21 cellular contexts compared by ENCODE assay signal in the genomic region with DNA sequence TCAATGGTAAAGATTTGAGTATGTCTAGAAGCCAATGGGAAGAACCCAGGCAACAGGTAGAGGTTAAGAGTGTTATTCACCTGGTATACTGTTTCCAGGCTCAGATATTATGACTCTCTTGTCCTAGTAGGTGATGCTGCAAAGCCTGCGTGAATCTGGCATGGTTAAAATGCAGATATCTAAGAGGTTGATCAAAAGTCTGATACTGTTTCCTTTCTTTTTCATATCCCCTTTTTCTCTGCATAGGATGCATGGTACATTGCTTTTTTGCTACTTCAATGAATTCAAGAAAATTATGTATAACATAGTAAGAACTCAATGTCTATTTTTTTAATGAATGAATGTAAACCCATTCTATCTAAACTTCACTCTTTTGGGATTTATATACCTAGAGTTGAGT.
"Had no signal": no experiment of that assay in that cellular context is flagged by ENCODE, and none has a peak within 500 bp of the region (broad histone marks: within the 10 kb centered on the region; RNA-seq: fewer than 3 reads in every experiment).

No MANE protein-coding gene starts in this region.

- H3K27ac Mint-ChIP-seq: dendritic cell treated with granulocyte-macrophage colony-stimulating factor and Interleukin-4, amounts not matched to agents 40 ng/mL and 50 ng/mL, for 4 days; effector memory CD8-positive, alpha-beta T cell; endodermal cell had no signal

- H3K27me3 Mint-ChIP-seq: dendritic cell treated with granulocyte-macrophage colony-stimulating factor and Interleukin-4, amounts not matched to agents 40 ng/mL and 50 ng/mL, for 4 days; effector memory CD8-positive, alpha-beta T cell had no signal

- DNase-seq: colonic mucosa; cortex of kidney; effector CD8-positive, alpha-beta T cell; effector memory CD8-positive, alpha-beta T cell; endodermal cell; erythroblast; esophagus squamous epithelium; foreskin fibroblast; foreskin melanocyte; gastrocnemius medialis; glutamatergic neuron; heart right ventricle; hippocampal formation; left cardiac atrium; left lung; left ventricle myocardium superior; lower lobe of right lung; mesendoderm; midbrain had no signal

- H3K4me1 Mint-ChIP-seq: endodermal cell had no signal

- ATAC-seq: effector memory CD8-positive, alpha-beta T cell; esophagus mucosa; gastrocnemius medialis; heart right ventricle; left cardiac atrium; left lung; left ventricle myocardium superior; lower lobe of right lung had no signal

- H3K9me3 Mint-ChIP-seq: endodermal cell had no signal

- H3K4me3 Mint-ChIP-seq: dendritic cell treated with granulocyte-macrophage colony-stimulating factor and Interleukin-4, amounts not matched to agents 40 ng/mL and 50 ng/mL, for 4 days; effector memory CD8-positive, alpha-beta T cell; endodermal cell had no signal
